Comparison of ENCODE assay signal across 8 cellular contexts in genomic region chr10:96395931-96396877, GRCh38. TPM values are rescaled to one million over a fixed set of nuclear protein-coding genes. Genes with fewer than 3 reads are reported as not detected.
A peak's percentile ranks its signal among the peaks of the same experiment; 100 is the strongest.
DNase-seq lines count a peak whose midpoint lies in the region; ATAC-seq and TF ChIP-seq lines count a peak whose summit lies in the region.

No MANE protein-coding gene starts in this region.

- TF ChIP-seq CTCF in GM12865 (IDR thresholded peaks at IDR 0.05; ENCODE audit: insufficient read depth, low read depth, low read length, missing control alignments): peak; percentile 89

- H3K27ac ChIP-seq in caudate nucleus (ENCODE audit: low read depth, low read length): no peak overlapping the region

- H3K4me3 ChIP-seq in GM12865 (ENCODE audit: low read depth, low read length): no peak overlapping the region

- DNase-seq in A172 (ENCODE audit: low spot score) (peak; percentile 57), GM12865 (ENCODE audit: low read depth) (peak; percentile 81), NCI-H1105 treated with DMSO at 0.1 percent for 48 hours (lab: John Stamatoyannopoulos, UW) (peak; percentile 19), caudate nucleus (lab: John Stamatoyannopoulos, UW) (peak in 55 of 61 donors; percentile 11 to 74 (median 43)), kidney tubule cell (ENCODE audit: low spot score) (peak; percentile 70)
- peak; percentile 7 for DNase-seq in activated CD4-positive, CD25-positive, alpha-beta regulatory T cell treated with anti-CD3 and anti-CD28 coated beads, Interleukin-2, amount 50 U/mL, for 16 hours (ENCODE audit: low read depth, low spot score)
- peak; percentile 38 for DNase-seq in stimulated activated CD4-positive, alpha-beta T cell treated with anti-CD3 and anti-CD28 coated beads, Interleukin-2, amount 100 ng/mL, for 4 hours (ENCODE audit: low read depth)

- no peak for ATAC-seq in GM19395 (IDR thresholded peaks at IDR 0.05; ENCODE audit: unreplicated experiment)

RNA-seq across cellular contexts. Expression of gene OPALIN, which starts 37.4 kb away (rescaled TPM):
- total RNA-seq in A172 (2014; rRNA removed; shearing (Covaris generic)): not detected in 2 replicates

Comparison
In these comparisons a context has a peak if more than half of its experiments do, and no peak if none do; other contexts are left out.
1. DNase-seq: peak in every context shown above with its lines; median percentile 81 in GM12865; 70 in kidney tubule cell; 57 in A172; 43 in caudate nucleus; 38 in stimulated activated CD4-positive, alpha-beta T cell treated with anti-CD3 and anti-CD28 coated beads, Interleukin-2, amount 100 ng/mL, for 4 hours; 19 in NCI-H1105 treated with DMSO at 0.1 percent for 48 hours; 7 in activated CD4-positive, CD25-positive, alpha-beta regulatory T cell treated with anti-CD3 and anti-CD28 coated beads, Interleukin-2, amount 50 U/mL, for 16 hours.